Comparison of ENCODE assay signal across 1 cellular context in genomic region chr5:117435203-117435602, GRCh38.
TF ChIP-seq lines count a peak whose summit lies in the region.

No MANE protein-coding gene starts in this region.

TF ChIP-seq in WTC11, 78 proteins besides CTCF, POLR2A, EP300 and RAD21 (continued from another document):
- TF ChIP-seq HMGXB4 (CRISPR knock-in tag; IDR thresholded peaks at IDR 0.05) (no peak), RELA (CRISPR knock-in tag; IDR thresholded peaks at IDR 0.05; ENCODE audit: borderline replicate concordance) (no peak), TP53 (CRISPR knock-in tag; IDR thresholded peaks at IDR 0.05) (no peak), E2F4 (CRISPR knock-in tag; IDR thresholded peaks at IDR 0.05; ENCODE audit: borderline replicate concordance, low read depth) (no peak), ZNF671 (CRISPR knock-in tag; IDR thresholded peaks at IDR 0.05) (no peak)
- TF ChIP-seq, protein P1, sequence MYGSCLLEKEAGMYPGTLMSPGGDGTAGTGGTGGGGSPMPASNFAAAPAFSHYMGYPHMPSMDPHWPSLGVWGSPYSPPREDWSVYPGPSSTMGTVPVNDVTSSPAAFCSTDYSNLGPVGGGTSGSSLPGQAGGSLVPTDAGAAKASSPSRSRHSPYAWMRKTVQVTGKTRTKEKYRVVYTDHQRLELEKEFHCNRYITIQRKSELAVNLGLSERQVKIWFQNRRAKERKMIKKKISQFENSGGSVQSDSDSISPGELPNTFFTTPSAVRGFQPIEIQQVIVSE (CRISPR knock-in tag; IDR thresholded peaks at IDR 0.05; ENCODE audit: borderline replicate concordance), result no peak
- TF ChIP-seq, protein P2, sequence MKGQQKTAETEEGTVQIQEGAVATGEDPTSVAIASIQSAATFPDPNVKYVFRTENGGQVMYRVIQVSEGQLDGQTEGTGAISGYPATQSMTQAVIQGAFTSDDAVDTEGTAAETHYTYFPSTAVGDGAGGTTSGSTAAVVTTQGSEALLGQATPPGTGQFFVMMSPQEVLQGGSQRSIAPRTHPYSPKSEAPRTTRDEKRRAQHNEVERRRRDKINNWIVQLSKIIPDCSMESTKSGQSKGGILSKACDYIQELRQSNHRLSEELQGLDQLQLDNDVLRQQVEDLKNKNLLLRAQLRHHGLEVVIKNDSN (CRISPR knock-in tag; IDR thresholded peaks at IDR 0.05), result no peak
- TF ChIP-seq, protein P3, sequence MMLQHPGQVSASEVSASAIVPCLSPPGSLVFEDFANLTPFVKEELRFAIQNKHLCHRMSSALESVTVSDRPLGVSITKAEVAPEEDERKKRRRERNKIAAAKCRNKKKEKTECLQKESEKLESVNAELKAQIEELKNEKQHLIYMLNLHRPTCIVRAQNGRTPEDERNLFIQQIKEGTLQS (CRISPR knock-in tag; conservative IDR thresholded peaks at IDR 0.05), result no peak
